Comparison of ENCODE assay signal across 8 cellular contexts in the genomic region with DNA sequence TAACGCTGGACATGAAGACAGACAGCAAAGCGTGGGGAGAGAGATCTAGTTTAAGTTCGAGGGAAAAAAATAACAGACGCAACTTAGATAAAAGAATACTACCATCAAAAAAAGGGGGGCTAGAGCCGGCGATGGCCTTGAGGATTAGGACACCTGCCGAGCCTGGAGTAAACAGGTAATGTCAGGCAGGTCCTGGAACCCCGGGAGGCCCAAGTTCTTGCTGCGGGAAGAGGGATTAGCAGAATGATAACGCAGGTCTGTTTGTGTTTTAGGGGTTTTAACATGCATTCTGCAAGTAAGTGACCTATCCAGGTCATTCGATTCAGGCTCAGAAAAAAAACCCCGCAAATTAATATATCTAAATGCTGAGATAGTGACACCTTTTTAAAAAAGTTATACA. TPM values are rescaled to one million over a fixed set of nuclear protein-coding genes. Genes with fewer than 3 reads are reported as not detected.
DNase-seq lines count a peak whose midpoint lies in the region; TF ChIP-seq lines count a peak whose summit lies in the region.

No MANE protein-coding gene starts in this region.

- H3K27me3 ChIP-seq in muscle layer of duodenum (ENCODE audit: low read depth, low read length) = no peaks in the 10 kb centered on the region

- H3K9me3 ChIP-seq in muscle layer of duodenum (ENCODE audit: control insufficient read depth in 1 of 2, low read length in 2 of 2) = no peaks in the 10 kb centered on the region

- H3K4me1 ChIP-seq in muscle layer of duodenum (ENCODE audit: control insufficient read depth in 1 of 2, insufficient read depth in 2 of 2, low read length in 2 of 2) = peaks cover 2 to 4% of the 10 kb centered on the region in 2 donors

- peaks cover 21% of the 10 kb centered on the region for H3K4me1 Mint-ChIP-seq in chondrocyte (ENCODE audit: low read depth)

- no peaks in the 10 kb centered on the region for H3K27me3 Mint-ChIP-seq in chondrocyte (ENCODE audit: low read depth)

- no peak for TF ChIP-seq CTCF in chondrocyte (IDR thresholded peaks at IDR 0.05)

- H3K27ac ChIP-seq in muscle layer of duodenum (ENCODE audit: low read length) = no peak overlapping the region

- H3K4me3 ChIP-seq in muscle layer of duodenum (ENCODE audit: low read depth in 1 of 2, low read length in 2 of 2) = peak overlapping the region; percentile 62 to 85

- H3K4me3 Mint-ChIP-seq in chondrocyte (ENCODE audit: unreplicated experiment) = peak overlapping the region; percentile 71

- H3K9me3 Mint-ChIP-seq in chondrocyte (ENCODE audit: low read depth) = no peaks in the 10 kb centered on the region

- no peaks in the 10 kb centered on the region for H3K36me3 Mint-ChIP-seq in chondrocyte (ENCODE audit: low read depth)

- DNase-seq in NCI-H345 (lab: John Stamatoyannopoulos, UW) (peak; percentile 0), NCI-H345 treated with DMSO at 0.1 percent for 48 hours (lab: John Stamatoyannopoulos, UW; ENCODE audit: unreplicated experiment) (no peak), NCI-H2227 (lab: John Stamatoyannopoulos, UW; ENCODE audit: unreplicated experiment) (peak; percentile 46), chondrocyte (ENCODE audit: low spot score) (no peak), DMS153 (lab: John Stamatoyannopoulos, UW) (no peak), AML-193 (lab: John Stamatoyannopoulos, UW) (no peak)
- no peak for DNase-seq in NK-92 treated with Interleukin-12 subunit alpha and Interleukin-12 subunit beta, amount 100 ng/mL, for 24 hours (lab: John Stamatoyannopoulos, UW)

- peak overlapping the region; percentile 59 for H3K27ac Mint-ChIP-seq in chondrocyte (ENCODE audit: unreplicated experiment)

- H3K36me3 ChIP-seq in muscle layer of duodenum (ENCODE audit: control insufficient read depth in 1 of 2, insufficient read depth in 2 of 2, low read length in 2 of 2) = no peaks in the 10 kb centered on the region

RNA-seq across cellular contexts. Expression of a gene that starts 0.8 kb away (rescaled TPM):
- 3.6 to 5.1 TPM (median 3.9 TPM) in 3 replicates for total RNA-seq in chondrocyte

Comparison
In these comparisons a context has a peak if more than half of its experiments do, and no peak if none do; other contexts are left out.
1. DNase-seq: peak in NCI-H345 (single experiment) and NCI-H2227 (single experiment); none in NCI-H345 treated with DMSO at 0.1 percent for 48 hours (single experiment), chondrocyte (single experiment), DMS153 (single experiment), AML-193 (0 of 2) and NK-92 treated with Interleukin-12 subunit alpha and Interleukin-12 subunit beta, amount 100 ng/mL, for 24 hours (single experiment).